ENCODE assay signal across 30 cellular contexts in the genomic region with DNA sequence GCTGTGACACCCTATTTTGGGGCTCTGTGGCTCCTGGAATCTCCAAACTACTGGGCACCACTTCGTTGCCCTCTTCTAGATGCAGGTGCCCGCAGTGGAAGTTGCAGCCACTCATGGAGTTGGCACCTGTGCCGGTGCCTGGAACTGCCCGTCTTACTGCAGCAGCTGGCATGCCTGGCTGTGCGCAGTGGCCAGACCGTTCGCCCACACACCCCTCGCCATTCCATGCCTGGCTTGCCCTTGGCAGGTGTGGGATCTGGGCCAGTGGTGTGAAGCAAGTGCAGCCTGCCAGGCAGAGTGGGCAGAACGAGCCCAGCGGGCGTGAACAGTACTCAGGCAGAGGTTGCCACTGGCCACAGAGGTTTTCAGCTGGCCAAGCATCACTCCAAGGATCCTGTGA.
"Had no signal": no experiment of that assay in that cellular context is flagged by ENCODE, and none has a peak within 500 bp of the region (broad histone marks: within the 10 kb centered on the region; RNA-seq: fewer than 3 reads in every experiment).

No MANE protein-coding gene starts in this region.

- H3K27ac ChIP-seq: brain microvascular endothelial cell, cardiac muscle cell, Peyer's patch, RWPE1 had no signal

- DNase-seq: activated CD4-positive, alpha-beta T cell treated with anti-CD3 and anti-CD28 coated beads for 1 hour; activated CD4-positive, alpha-beta T cell treated with anti-CD3 and anti-CD28 coated beads, Interleukin-2, amount 10 ng/mL, durations not matched to agents 24 days and 14 days; activated CD4-positive, alpha-beta T cell treated with anti-CD3 and anti-CD28 coated beads, Interleukin-2, amount 50 U/mL, for 48 hours; activated CD8-positive, alpha-beta memory T cell treated with anti-CD3 and anti-CD28 coated beads, Interleukin-2, amount 10 ng/mL, durations not matched to agents 7 days and 5 days; activated gamma-delta T cell; activated naive CD4-positive, alpha-beta T cell treated with anti-CD3 and anti-CD28 coated beads for 36 hours; activated T-cell treated with anti-CD3 and anti-CD28 coated beads, Interleukin-2, amount 50 U/mL, for 4 hours; amygdala; brain microvascular endothelial cell; cerebellar nuclear complex; Karpas-422; NCI-H1105 treated with DMSO at 0.1 percent for 48 hours; NCI-H1436 treated with DMSO at 0.1 percent for 48 hours; NCI-H187; NCI-H2171; NCI-H2227 treated with DMSO at 0.1 percent for 48 hours; NCI-H446 treated with DMSO at 0.1 percent for 48 hours; NCI-H524 treated with DMSO at 0.1 percent for 48 hours; NCI-H774; NK-92 treated with Interleukin-12 subunit alpha and Interleukin-12 subunit beta, amount 100 ng/mL, for 24 hours; OCI-M1; Peyer's patch; SIG-M5; T-helper 17 cell; T-helper 9 cell had no signal

- H3K9me3 ChIP-seq: Peyer's patch had no signal

- H3K4me1 ChIP-seq: Peyer's patch had no signal

- H3K4me3 Mint-ChIP-seq: activated CD4-positive, alpha-beta T cell treated with anti-CD3 and anti-CD28 coated beads, Interleukin-2, amount 10 ng/mL, durations not matched to agents 24 days and 14 days; activated CD8-positive, alpha-beta memory T cell treated with anti-CD3 and anti-CD28 coated beads, Interleukin-2, amount 10 ng/mL, durations not matched to agents 7 days and 5 days; activated naive CD4-positive, alpha-beta T cell treated with anti-CD3 and anti-CD28 coated beads for 36 hours; activated naive CD8-positive, alpha-beta T cell; activated T-cell treated with anti-CD3 and anti-CD28 coated beads, Interleukin-2, amount 50 U/mL, for 4 hours; T-helper 17 cell; WTC11 had no signal

- H3K36me3 ChIP-seq: brain microvascular endothelial cell, cardiac muscle cell, Peyer's patch had no signal

- H3K36me3 Mint-ChIP-seq: activated CD8-positive, alpha-beta memory T cell treated with anti-CD3 and anti-CD28 coated beads, Interleukin-2, amount 10 ng/mL, durations not matched to agents 7 days and 5 days; activated naive CD8-positive, alpha-beta T cell had no signal

- H3K27me3 ChIP-seq: brain microvascular endothelial cell, cardiac muscle cell, Peyer's patch had no signal

- ATAC-seq: activated CD8-positive, alpha-beta memory T cell treated with anti-CD3 and anti-CD28 coated beads, Interleukin-2, amount 10 ng/mL, durations not matched to agents 7 days and 5 days; activated T-cell treated with anti-CD3 and anti-CD28 coated beads, Interleukin-2, amount 50 U/mL, for 4 hours; K562; T-helper 17 cell; WTC11 had no signal

- H3K27ac Mint-ChIP-seq: activated CD4-positive, alpha-beta T cell treated with anti-CD3 and anti-CD28 coated beads, Interleukin-2, amount 10 ng/mL, durations not matched to agents 24 days and 14 days; activated CD8-positive, alpha-beta memory T cell treated with anti-CD3 and anti-CD28 coated beads, Interleukin-2, amount 10 ng/mL, durations not matched to agents 7 days and 5 days; activated naive CD4-positive, alpha-beta T cell treated with anti-CD3 and anti-CD28 coated beads for 36 hours; activated naive CD8-positive, alpha-beta T cell; T-helper 17 cell; WTC11 had no signal

- H3K4me1 Mint-ChIP-seq: activated CD4-positive, alpha-beta T cell treated with anti-CD3 and anti-CD28 coated beads, Interleukin-2, amount 10 ng/mL, durations not matched to agents 24 days and 14 days; activated CD8-positive, alpha-beta memory T cell treated with anti-CD3 and anti-CD28 coated beads, Interleukin-2, amount 10 ng/mL, durations not matched to agents 7 days and 5 days; T-helper 17 cell had no signal

- H3K27me3 Mint-ChIP-seq: activated CD4-positive, alpha-beta T cell treated with anti-CD3 and anti-CD28 coated beads, Interleukin-2, amount 10 ng/mL, durations not matched to agents 24 days and 14 days; activated CD8-positive, alpha-beta memory T cell treated with anti-CD3 and anti-CD28 coated beads, Interleukin-2, amount 10 ng/mL, durations not matched to agents 7 days and 5 days; activated naive CD8-positive, alpha-beta T cell; T-helper 17 cell had no signal

- H3K4me3 ChIP-seq: cardiac muscle cell, K562, Peyer's patch had no signal
